In genomic region chr5:1479581-1480188, GRCh38 we compare ENCODE assay signal across 8 cellular contexts. TPM values are rescaled to one million over a fixed set of nuclear protein-coding genes. Genes with fewer than 3 reads are reported as not detected.
A peak's percentile ranks its signal among the peaks of the same experiment; 100 is the strongest.
DNase-seq lines count a peak whose midpoint lies in the region; ATAC-seq, FAIRE-seq and TF ChIP-seq lines count a peak whose summit lies in the region.

No MANE protein-coding gene starts in this region.

- no peak for FAIRE-seq in pancreas (lab: Jason Lieb, UNC)

- intact Hi-C loops in pancreas (cut with DNase I): no loop called here

- no peaks in the 10 kb centered on the region for H3K27me3 ChIP-seq in pancreas

- no peaks in the 10 kb centered on the region for H3K9me3 Mint-ChIP-seq in activated CD8-positive, alpha-beta memory T cell treated with anti-CD3 and anti-CD28 coated beads, Interleukin-2, amount 10 ng/mL, durations not matched to agents 7 days and 5 days (ENCODE audit: low read depth)

- peaks cover 6% of the 10 kb centered on the region for H3K4me1 Mint-ChIP-seq in activated CD8-positive, alpha-beta memory T cell treated with anti-CD3 and anti-CD28 coated beads, Interleukin-2, amount 10 ng/mL, durations not matched to agents 7 days and 5 days

- H3K27ac Mint-ChIP-seq in activated CD8-positive, alpha-beta memory T cell treated with anti-CD3 and anti-CD28 coated beads, Interleukin-2, amount 10 ng/mL, durations not matched to agents 7 days and 5 days: no peak overlapping the region

- no peaks in the 10 kb centered on the region for H3K4me1 ChIP-seq in pancreas

- no peaks in the 10 kb centered on the region for H3K9me3 ChIP-seq in pancreas

- H3K27ac ChIP-seq in pancreas: peak overlapping the region in 2 of 4 donors; percentile 15 to 37

- DNase-seq in ELF-1 (ENCODE audit: low read depth, low spot score) (peak; percentile 61), Kasumi-1 (lab: John Stamatoyannopoulos, UW) (peak; percentile 47 to 54), fibroblast of peridontal ligament (ENCODE audit: extremely low read depth) (peak; percentile 57), pancreas (peak in 2 of 6 donors; percentile 42 to 64), NCI-H1436 treated with DMSO at 0.1 percent for 48 hours (lab: John Stamatoyannopoulos, UW) (no peak)
- no peak for DNase-seq in activated CD8-positive, alpha-beta memory T cell treated with anti-CD3 and anti-CD28 coated beads, Interleukin-2, amount 10 ng/mL, durations not matched to agents 7 days and 5 days

- CTCF ChIA-PET in activated CD8-positive, alpha-beta memory T cell treated with anti-CD3 and anti-CD28 coated beads, Interleukin-2, amount 10 ng/mL, durations not matched to agents 7 days and 5 days (lab: Charles Lee): interaction anchor here (0.7 to 1.6 kb wide), 11 partner anchors 12 to 587 kb away, joined by 3 to 5 read pairs (median 3); partner anchors contain the start of genes BRD9 and TRIP13

- peak; percentile 48 for ATAC-seq in activated CD8-positive, alpha-beta memory T cell treated with anti-CD3 and anti-CD28 coated beads, Interleukin-2, amount 10 ng/mL, durations not matched to agents 7 days and 5 days
- ATAC-seq in pancreas (peak; percentile 6 to 69 (median 54)), GM19452 (IDR thresholded peaks at IDR 0.05; ENCODE audit: unreplicated experiment) (no peak), HG02840 (IDR thresholded peaks at IDR 0.05; ENCODE audit: low FRiP score, unreplicated experiment) (no peak)

- no peak overlapping the region for H3K4me3 ChIP-seq in pancreas

- peaks cover 16% of the 10 kb centered on the region for H3K36me3 Mint-ChIP-seq in activated CD8-positive, alpha-beta memory T cell treated with anti-CD3 and anti-CD28 coated beads, Interleukin-2, amount 10 ng/mL, durations not matched to agents 7 days and 5 days

- peak in 3 of 4 donors; percentile 16 to 39 (median 35) for TF ChIP-seq CTCF in pancreas (IDR thresholded peaks at IDR 0.05)

- H3K4me3 Mint-ChIP-seq in activated CD8-positive, alpha-beta memory T cell treated with anti-CD3 and anti-CD28 coated beads, Interleukin-2, amount 10 ng/mL, durations not matched to agents 7 days and 5 days: no peak overlapping the region

- peaks cover 0 to 3% (median 0%) of the 10 kb centered on the region in 3 donors for H3K36me3 ChIP-seq in pancreas

- WGBS in pancreas, 2 donors: 38 to 41% methylated on average over 21 of the region's 21 CpGs

- no peaks in the 10 kb centered on the region for H3K27me3 Mint-ChIP-seq in activated CD8-positive, alpha-beta memory T cell treated with anti-CD3 and anti-CD28 coated beads, Interleukin-2, amount 10 ng/mL, durations not matched to agents 7 days and 5 days

RNA-seq across cellular contexts. Expression of gene SLC6A3, which starts 34.4 kb away (rescaled TPM):
- under 1 TPM; 0.07 to 0.23 TPM for total RNA-seq in activated CD8-positive, alpha-beta memory T cell treated with anti-CD3 and anti-CD28 coated beads, Interleukin-2, amount 10 ng/mL, durations not matched to agents 7 days and 5 days
- total RNA-seq in pancreas: not detected
- not detected for polyA plus RNA-seq in pancreas

RNA-seq across cellular contexts. Expression of gene LPCAT1, which starts 44.1 kb away (rescaled TPM):
- 10 to 100 TPM; 83.8 to 85.3 TPM for total RNA-seq in activated CD8-positive, alpha-beta memory T cell treated with anti-CD3 and anti-CD28 coated beads, Interleukin-2, amount 10 ng/mL, durations not matched to agents 7 days and 5 days
- 10 to 100 TPM in 2 of 6 donors, 1 to 10 TPM in 4; 6.5 to 26.1 (median 7.8) TPM for total RNA-seq in pancreas
- 10 to 100 TPM; 19.2 to 19.7 TPM for polyA plus RNA-seq in pancreas

Comparison
In these comparisons a context has a peak if more than half of its experiments do, and no peak if none do; other contexts are left out.
1. DNase-seq: peak in ELF-1 (single experiment), Kasumi-1 (2 of 2) and fibroblast of peridontal ligament (single experiment); none in activated CD8-positive, alpha-beta memory T cell treated with anti-CD3 and anti-CD28 coated beads, Interleukin-2, amount 10 ng/mL, durations not matched to agents 7 days and 5 days (single experiment) and NCI-H1436 treated with DMSO at 0.1 percent for 48 hours (single experiment).
2. ATAC-seq: peak in activated CD8-positive, alpha-beta memory T cell treated with anti-CD3 and anti-CD28 coated beads, Interleukin-2, amount 10 ng/mL, durations not matched to agents 7 days and 5 days (single experiment) and pancreas (4 of 4); none in GM19452 (single experiment) and HG02840 (single experiment).